10 cellular contexts compared by ENCODE assay signal in the genomic region with DNA sequence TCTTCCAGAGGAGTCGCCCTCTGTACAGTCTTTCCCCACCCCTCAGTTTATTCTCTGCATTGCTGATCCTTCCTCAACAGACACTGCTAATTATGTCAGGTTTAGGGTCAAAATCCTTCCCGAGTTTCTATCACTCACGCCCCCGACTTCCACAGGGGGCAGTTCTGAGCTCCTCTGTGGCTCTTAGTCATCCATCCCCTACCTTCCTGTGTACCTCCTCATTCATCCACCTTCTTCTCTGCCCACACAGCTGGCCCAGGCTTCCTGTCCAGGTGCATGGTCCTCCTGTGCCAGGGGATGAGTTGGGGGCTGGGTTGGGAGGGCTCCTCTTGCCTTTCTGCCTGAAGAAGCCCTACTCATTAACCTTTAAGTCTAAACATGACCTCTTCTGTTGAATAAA.
A peak's percentile ranks its signal among the peaks of the same experiment; 100 is the strongest.
DNase-seq lines count a peak whose midpoint lies in the region; ATAC-seq and TF ChIP-seq lines count a peak whose summit lies in the region.
"Had no signal": no experiment of that assay in that cellular context is flagged by ENCODE, and none has a peak within 500 bp of the region (broad histone marks: within the 10 kb centered on the region; RNA-seq: fewer than 3 reads in every experiment).

No MANE protein-coding gene starts in this region.

- H3K27ac ChIP-seq in naive thymus-derived CD4-positive, alpha-beta T cell (ENCODE audit: low read depth, low read length), result peak overlapping the region; percentile 94
- H3K27ac ChIP-seq: ovary had no signal

- intact Hi-C loops in naive thymus-derived CD4-positive, alpha-beta T cell (cut with micrococcal nuclease), result loop anchor here (2.0 to 10.0 kb wide), 5 partner anchors 75 to 439 kb away; a partner anchor contains a TSS

- no peak for ATAC-seq in naive thymus-derived CD4-positive, alpha-beta T cell

- CTCF ChIA-PET in activated CD4-positive, alpha-beta memory T cell treated with anti-CD3 and anti-CD28 coated beads, Interleukin-2, amount 10 ng/mL, durations not matched to agents 7 days and 5 days (lab: Charles Lee), result interaction anchor here (1.0 to 9.1 kb wide), 8 partner anchors 14 to 202 kb away, joined by 3 to 103 read pairs (median 18); a partner anchor contains a TSS
- CTCF ChIA-PET in naive thymus-derived CD4-positive, alpha-beta T cell (lab: Charles Lee), result interaction anchor here (0.6 to 1.1 kb wide), 4 partner anchors 92 to 195 kb away, joined by 3 to 4 read pairs (median 3); no protein-coding TSS in a partner anchor

- H3K36me3 ChIP-seq in naive thymus-derived CD4-positive, alpha-beta T cell (ENCODE audit: control insufficient read depth in 2 of 3, insufficient read depth in 3 of 3, low read length in 3 of 3), result no peaks in the 10 kb centered on the region
- H3K36me3 ChIP-seq: ovary had no signal

- no peaks in the 10 kb centered on the region for H3K27me3 Mint-ChIP-seq in activated CD4-positive, alpha-beta memory T cell treated with anti-CD3 and anti-CD28 coated beads, Interleukin-2, amount 10 ng/mL, durations not matched to agents 7 days and 5 days
- no peaks in the 10 kb centered on the region for H3K27me3 Mint-ChIP-seq in naive thymus-derived CD4-positive, alpha-beta T cell

- peaks cover 88% of the 10 kb centered on the region for H3K4me1 Mint-ChIP-seq in activated CD4-positive, alpha-beta memory T cell treated with anti-CD3 and anti-CD28 coated beads, Interleukin-2, amount 10 ng/mL, durations not matched to agents 7 days and 5 days
- H3K4me1 Mint-ChIP-seq in naive thymus-derived CD4-positive, alpha-beta T cell, result peaks cover 68 to 96% (median 90%) of the 10 kb centered on the region in 7 donors

- no peaks in the 10 kb centered on the region for H3K27me3 ChIP-seq in naive thymus-derived CD4-positive, alpha-beta T cell (ENCODE audit: control insufficient read depth in 2 of 2, insufficient read depth in 2 of 2, low read length in 2 of 2)
- H3K27me3 ChIP-seq: ovary had no signal

- peak; percentile 13; the same call in 1 of the 2 replicates for TF ChIP-seq RAD21 in Ishikawa (IDR thresholded peaks at IDR 0.05; ENCODE audit: low read depth)

- TF ChIP-seq EP300 in Ishikawa (IDR thresholded peaks at IDR 0.05; ENCODE audit: borderline replicate concordance), result 0 out of 2 replicates have a peak, but pooled peaks have one; percentile 16

- peaks cover 78 to 94% of the 10 kb centered on the region in 2 donors for H3K4me1 ChIP-seq in naive thymus-derived CD4-positive, alpha-beta T cell (ENCODE audit: control insufficient read depth in 2 of 2, insufficient read depth in 2 of 2, low read length in 2 of 2)

- POLR2A ChIA-PET in activated CD4-positive, alpha-beta memory T cell treated with anti-CD3 and anti-CD28 coated beads, Interleukin-2, amount 10 ng/mL, durations not matched to agents 7 days and 5 days (lab: Charles Lee), result interaction anchor here (0.7 to 13.6 kb wide), 10 partner anchors 9 to 201 kb away, joined by 4 to 572 read pairs (median 82); a partner anchor contains a TSS
- POLR2A ChIA-PET in naive thymus-derived CD4-positive, alpha-beta T cell (lab: Charles Lee), result interaction anchor here (2.1 to 12.4 kb wide), 6 partner anchors 8 to 202 kb away, joined by 9 to 270 read pairs (median 81); a partner anchor contains a TSS

- no peaks in the 10 kb centered on the region for H3K9me3 ChIP-seq in naive thymus-derived CD4-positive, alpha-beta T cell (ENCODE audit: control insufficient read depth in 2 of 3, low read length in 3 of 3)
- H3K9me3 ChIP-seq: ovary had no signal

- DNase-seq in DMS53 (lab: John Stamatoyannopoulos, UW) (peak; percentile 77), GM13976 (ENCODE audit: low spot score) (no peak), SW 1271 (lab: John Stamatoyannopoulos, UW) (no peak), DMS114 treated with DMSO at 0.1 percent for 48 hours (lab: John Stamatoyannopoulos, UW; ENCODE audit: unreplicated experiment) (no peak)
- no peak for DNase-seq in activated CD4-positive, alpha-beta memory T cell treated with anti-CD3 and anti-CD28 coated beads, Interleukin-2, amount 10 ng/mL, durations not matched to agents 7 days and 5 days
- DNase-seq in naive thymus-derived CD4-positive, alpha-beta T cell, result peak in 1 of 9 donors; percentile 45
- DNase-seq: hypothalamus, ovary, T1000 had no signal

- peak overlapping the region; percentile 100 for H3K27ac Mint-ChIP-seq in activated CD4-positive, alpha-beta memory T cell treated with anti-CD3 and anti-CD28 coated beads, Interleukin-2, amount 10 ng/mL, durations not matched to agents 7 days and 5 days
- peak overlapping the region; percentile 92 to 100 (median 99) for H3K27ac Mint-ChIP-seq in naive thymus-derived CD4-positive, alpha-beta T cell

- in situ Hi-C loops in GM13976 (cut with MboI; ENCODE audit: low sequenced_read_pairs, unreplicated experiment), result no loop called here

- TF ChIP-seq CTCF in GM13976 (IDR thresholded peaks at IDR 0.05; ENCODE audit: borderline replicate concordance, control extremely low read depth, extremely low read depth, insufficient read depth, missing control alignments), result no peak

- H3K4me3 ChIP-seq in naive thymus-derived CD4-positive, alpha-beta T cell (ENCODE audit: low read length), result no peak overlapping the region
- H3K4me3 ChIP-seq: ovary had no signal

- H3K36me3 Mint-ChIP-seq in activated CD4-positive, alpha-beta memory T cell treated with anti-CD3 and anti-CD28 coated beads, Interleukin-2, amount 10 ng/mL, durations not matched to agents 7 days and 5 days (ENCODE audit: low read depth), result peaks cover 17% of the 10 kb centered on the region
- H3K36me3 Mint-ChIP-seq in naive thymus-derived CD4-positive, alpha-beta T cell, result peaks cover 0 to 18% (median 0%) of the 10 kb centered on the region in 5 donors

- H3K4me3 Mint-ChIP-seq in activated CD4-positive, alpha-beta memory T cell treated with anti-CD3 and anti-CD28 coated beads, Interleukin-2, amount 10 ng/mL, durations not matched to agents 7 days and 5 days, result peak overlapping the region; percentile 40
- peak overlapping the region in 9 of 10 donors; percentile 42 to 78 (median 66) for H3K4me3 Mint-ChIP-seq in naive thymus-derived CD4-positive, alpha-beta T cell

- peaks cover 3% of the 10 kb centered on the region for H3K9me3 Mint-ChIP-seq in activated CD4-positive, alpha-beta memory T cell treated with anti-CD3 and anti-CD28 coated beads, Interleukin-2, amount 10 ng/mL, durations not matched to agents 7 days and 5 days
- peaks cover 0 to 16% (median 0%) of the 10 kb centered on the region in 11 donors for H3K9me3 Mint-ChIP-seq in naive thymus-derived CD4-positive, alpha-beta T cell

TF ChIP-seq in Ishikawa, 13 proteins besides CTCF, POLR2A, EP300 and RAD21:
- TF ChIP-seq CEBPB (IDR thresholded peaks at IDR 0.05), result no peak
- no peak for TF ChIP-seq TEAD4 (IDR thresholded peaks at IDR 0.05)
- TF ChIP-seq TAF1 (IDR thresholded peaks at IDR 0.05; ENCODE audit: low read depth), result no peak
- 0 out of 2 replicates have a peak, but pooled peaks have one; percentile 20 for TF ChIP-seq TCF12 (IDR thresholded peaks at IDR 0.05; ENCODE audit: low read depth)
